Comparison of ENCODE assay signal across 1 cellular context in genomic region chr13:113166266-113166665, GRCh38.
TF ChIP-seq lines count a peak whose summit lies in the region.

No MANE protein-coding gene starts in this region.

TF ChIP-seq in IMR-90, 13 proteins besides CTCF, POLR2A, EP300 and RAD21:
- TF ChIP-seq SMC3 (IDR thresholded peaks at IDR 0.05; ENCODE audit: low read depth, low read length) (no peak), FOS (IDR thresholded peaks at IDR 0.05; ENCODE audit: low read depth, low read length) (no peak), MXI1 (IDR thresholded peaks at IDR 0.05; ENCODE audit: borderline replicate concordance, low read depth, low read length) (no peak), USF2 (IDR thresholded peaks at IDR 0.05; ENCODE audit: low read depth, low read length) (no peak), MAFK (IDR thresholded peaks at IDR 0.05; ENCODE audit: low read depth, low read length) (no peak), RFX5 (IDR thresholded peaks at IDR 0.05; ENCODE audit: low read depth, low read length) (no peak), MAZ (IDR thresholded peaks at IDR 0.05; ENCODE audit: borderline replicate concordance, low read depth, low read length) (no peak), CHD1 (IDR thresholded peaks at IDR 0.05; ENCODE audit: low read depth, low read length) (no peak), RCOR1 (IDR thresholded peaks at IDR 0.05; ENCODE audit: insufficient replicate concordance, low read length) (no peak)
